In the genomic region with DNA sequence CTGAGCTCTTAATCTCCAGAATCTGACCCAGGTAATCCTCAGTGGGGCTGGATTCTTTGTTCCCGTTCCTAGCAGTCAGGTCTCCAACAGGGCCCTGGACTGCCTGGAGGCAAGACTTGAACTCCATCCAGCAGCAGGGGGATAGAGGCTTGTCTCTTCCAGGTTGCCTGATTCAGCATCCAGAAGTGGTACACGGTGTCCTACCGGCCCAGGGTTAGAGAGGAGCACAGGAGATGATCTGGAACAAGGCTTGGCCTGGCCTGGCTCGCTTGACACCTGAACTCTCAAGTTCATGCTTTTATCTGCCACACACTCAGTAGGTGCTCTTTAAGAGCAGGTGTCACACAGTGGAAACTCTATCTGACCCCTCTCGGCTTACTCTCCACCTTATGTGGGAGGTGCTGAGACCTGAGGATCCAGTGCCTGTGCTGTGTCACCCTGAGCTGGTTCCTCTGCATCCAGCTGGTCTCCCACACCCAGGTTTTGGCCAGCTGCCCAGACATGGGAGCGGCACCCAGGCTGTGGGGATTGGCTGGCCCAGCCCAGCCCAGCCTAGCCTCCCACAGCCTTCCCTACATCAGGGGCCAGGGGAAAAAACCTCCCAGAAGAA, we compare ENCODE assay signal across 9 cellular contexts. TPM values are rescaled to one million over a fixed set of nuclear protein-coding genes. Genes with fewer than 3 reads are reported as not detected.
DNase-seq lines count a peak whose midpoint lies in the region; ATAC-seq, FAIRE-seq and TF ChIP-seq lines count a peak whose summit lies in the region.
"Had no signal": no experiment of that assay in that cellular context is flagged by ENCODE, and none has a peak within 500 bp of the region (broad histone marks: within the 10 kb centered on the region; RNA-seq: fewer than 3 reads in every experiment).

TSS of gene CYP4F3 (plus strand) at position 604 of the 610 bp plus-strand sequence. CDS start 519 bp downstream, outside the sequence.

- WGBS in K562 (ENCODE audit: insufficient coverage, low coverage, missing lambda C conversion rate): 0% methylated on average over 6 of the region's 6 CpGs

- TF ChIP-seq POLR2A in K562 (conservative IDR thresholded peaks at IDR 0.05): no peak

- H3K4me3 ChIP-seq in K562: no peak within 1 kb of the TSS

- DNase-seq in LoVo (ENCODE audit: low spot score) (peak; percentile 93), K562 (ENCODE audit: extremely low read depth in 1 of 4, low spot score in 3 of 4) (peak; percentile 83 to 90 (median 87)), medulla oblongata (ENCODE audit: extremely low spot score) (peak; percentile 6), NOMO-1 treated with DMSO at 0.1 percent for 48 hours (lab: John Stamatoyannopoulos, UW; ENCODE audit: unreplicated experiment) (no peak)
- DNase-seq: Caco-2 had no signal

- no peak for TF ChIP-seq RAD21 in K562 (CRISPR knock-in tag; conservative IDR thresholded peaks at IDR 0.05 in 1 of 2, IDR thresholded peaks at IDR 0.05 in 1 of 2)

- peak; percentile 34; the same call in 1 of the 2 replicates for TF ChIP-seq EP300 in K562 (IDR thresholded peaks at IDR 0.05; ENCODE audit: low read length)

- H3K9me3 ChIP-seq in K562 (replicated peaks; ENCODE audit: control insufficient read depth, insufficient read depth, low read depth, low read length): no peaks in the 10 kb centered on the region
- H3K9me3 ChIP-seq: Caco-2 had no signal

- ATAC-seq in K562 (peak; percentile 100), GM18868 (IDR thresholded peaks at IDR 0.05; ENCODE audit: unreplicated experiment) (no peak), GM18873 (IDR thresholded peaks at IDR 0.05; ENCODE audit: low FRiP score, unreplicated experiment) (no peak), GM21381 (IDR thresholded peaks at IDR 0.05; ENCODE audit: unreplicated experiment) (no peak)

- in situ Hi-C loops in K562 (cut with MboI): no loop called here

- CTCF ChIA-PET in K562 (lab: Yijun Ruan, JAX; ENCODE audit: low intra/inter-chr PET ratio): no interaction called here

- peaks cover 0 to 6% of the 10 kb centered on the region in 2 experiments; a peak in 1 of 5 replicates for H3K27me3 ChIP-seq in K562 (ENCODE audit: control insufficient read depth in 2 of 2, insufficient read depth in 2 of 2, low read length in 2 of 2)

- no peaks in the 10 kb centered on the region for H3K79me2 ChIP-seq in K562 (ENCODE audit: control insufficient read depth, insufficient read depth, low read length)

- no peaks in the 10 kb centered on the region; the same call in 1 of the 2 replicates for H4K20me1 ChIP-seq in K562 (replicated peaks; ENCODE audit: control insufficient read depth, insufficient read depth, low read length)

- intact Hi-C loops in K562 (cut with micrococcal nuclease): no loop called here

- FAIRE-seq in K562 (lab: Jason Lieb, UNC): peak; percentile 95

- H3K9ac ChIP-seq in K562 (ENCODE audit: insufficient read depth in 1 of 2, low read depth in 2 of 2, low read length in 2 of 2): 0 out of 4 replicates have a peak within 1 kb of the TSS, but pooled peaks of 1 of the 2 experiments have one; percentile 36

- no TSS peak for BruUV-seq in K562 (replicated peaks; lab: Mats Ljungman, UMichigan)

- no peak within 1 kb of the TSS for H2AFZ ChIP-seq in K562 (ENCODE audit: low read depth, low read length)

- H3K27ac ChIP-seq in C4-2B (peak within 1 kb of the TSS; percentile 20; the same call in 1 of the 2 replicates), K562 (ENCODE audit: extremely low read depth, low read depth, low read length) (no peak within 1 kb of the TSS)

- peaks cover 6 to 20% of the 10 kb centered on the region in 2 experiments; a peak in 4 of 5 replicates for H3K4me1 ChIP-seq in K562 (replicated peaks in 1 of 2; ENCODE audit: control insufficient read depth in 2 of 2, insufficient read depth in 2 of 2, low read length in 2 of 2)
- H3K4me1 ChIP-seq: Caco-2 had no signal

- peaks cover 3% of the 10 kb centered on the region for H3K9me1 ChIP-seq in K562 (ENCODE audit: control insufficient read depth, insufficient read depth, low read length)

- H3K4me2 ChIP-seq in K562 (ENCODE audit: insufficient read depth, low read length): no peak within 1 kb of the TSS; the same call in 1 of the 2 replicates

- TF ChIP-seq CTCF in C4-2B (conservative IDR thresholded peaks at IDR 0.05): no peak
- no peak for TF ChIP-seq CTCF in K562 (IDR thresholded peaks at IDR 0.05 in 2 of 3, conservative IDR thresholded peaks at IDR 0.05 in 1 of 3; ENCODE audit: insufficient read depth in 2 of 3, low read depth in 1 of 3, low read length in 3 of 3)

- no peaks in the 10 kb centered on the region for H3K36me3 ChIP-seq in K562 (ENCODE audit: control insufficient read depth, insufficient read depth, low read length)

- POLR2A ChIA-PET in K562 (lab: Yijun Ruan, JAX): interaction anchor here (0.5 to 1.4 kb wide), 4 partner anchors 10 to 175 kb away, joined by 3 to 4 read pairs (median 4); partner anchors contain the start of gene OR10H1

TF ChIP-seq in K562, 482 proteins besides CTCF, POLR2A, EP300 and RAD21 (continues in another document):
- TF ChIP-seq, protein P1, sequence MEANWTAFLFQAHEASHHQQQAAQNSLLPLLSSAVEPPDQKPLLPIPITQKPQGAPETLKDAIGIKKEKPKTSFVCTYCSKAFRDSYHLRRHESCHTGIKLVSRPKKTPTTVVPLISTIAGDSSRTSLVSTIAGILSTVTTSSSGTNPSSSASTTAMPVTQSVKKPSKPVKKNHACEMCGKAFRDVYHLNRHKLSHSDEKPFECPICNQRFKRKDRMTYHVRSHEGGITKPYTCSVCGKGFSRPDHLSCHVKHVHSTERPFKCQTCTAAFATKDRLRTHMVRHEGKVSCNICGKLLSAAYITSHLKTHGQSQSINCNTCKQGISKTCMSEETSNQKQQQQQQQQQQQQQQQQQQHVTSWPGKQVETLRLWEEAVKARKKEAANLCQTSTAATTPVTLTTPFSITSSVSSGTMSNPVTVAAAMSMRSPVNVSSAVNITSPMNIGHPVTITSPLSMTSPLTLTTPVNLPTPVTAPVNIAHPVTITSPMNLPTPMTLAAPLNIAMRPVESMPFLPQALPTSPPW (CRISPR knock-in tag; IDR thresholded peaks at IDR 0.05): peak; percentile 45; the same call in 1 of the 2 replicates
- peak; percentile 57; the same call in 1 of the 2 replicates for TF ChIP-seq JUND (IDR thresholded peaks at IDR 0.05; ENCODE audit: borderline replicate concordance, low read depth, low read length)
- peak; percentile 14; the same call in 1 of the 3 replicates for TF ChIP-seq JUND (tag; IDR thresholded peaks at IDR 0.05; ENCODE audit: borderline replicate concordance, low read depth, low read length)
- peak; percentile 60 for TF ChIP-seq MAFF (IDR thresholded peaks at IDR 0.05; ENCODE audit: low read length)
- no peak for TF ChIP-seq TCF7 (IDR thresholded peaks at IDR 0.05; ENCODE audit: borderline replicate concordance)
- TF ChIP-seq C11orf30 (IDR thresholded peaks at IDR 0.05; ENCODE audit: low read depth): peak; percentile 85
- no peak for TF ChIP-seq SIN3A (IDR thresholded peaks at IDR 0.05; ENCODE audit: borderline replicate concordance in 2 of 2, control insufficient read depth in 1 of 2, low read depth in 2 of 2, low read length in 2 of 2)
- TF ChIP-seq, protein P2, sequence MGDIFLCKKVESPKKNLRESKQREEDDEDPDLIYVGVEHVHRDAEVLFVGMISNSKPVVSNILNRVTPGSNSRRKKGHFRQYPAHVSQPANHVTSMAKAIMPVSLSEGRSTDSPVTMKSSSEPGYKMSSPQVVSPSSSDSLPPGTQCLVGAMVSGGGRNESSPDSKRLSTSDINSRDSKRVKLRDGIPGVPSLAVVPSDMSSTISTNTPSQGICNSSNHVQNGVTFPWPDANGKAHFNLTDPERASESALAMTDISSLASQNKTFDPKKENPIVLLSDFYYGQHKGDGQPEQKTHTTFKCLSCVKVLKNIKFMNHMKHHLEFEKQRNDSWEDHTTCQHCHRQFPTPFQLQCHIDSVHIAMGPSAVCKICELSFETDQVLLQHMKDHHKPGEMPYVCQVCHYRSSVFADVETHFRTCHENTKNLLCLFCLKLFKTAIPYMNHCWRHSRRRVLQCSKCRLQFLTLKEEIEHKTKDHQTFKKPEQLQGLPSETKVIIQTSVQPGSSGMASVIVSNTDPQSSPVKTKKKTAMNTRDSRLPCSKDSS (IDR thresholded peaks at IDR 0.05; ENCODE audit: low read depth, partially characterized antibody): no peak
- TF ChIP-seq PURB (CRISPR knock-in tag; IDR thresholded peaks at IDR 0.05; ENCODE audit: low read depth): no peak
- no peak for TF ChIP-seq ZNF785 (CRISPR knock-in tag; IDR thresholded peaks at IDR 0.05)
- TF ChIP-seq CHCHD3 (CRISPR knock-in tag; IDR thresholded peaks at IDR 0.05): no peak
- TF ChIP-seq RCOR1 (IDR thresholded peaks at IDR 0.05; ENCODE audit: borderline replicate concordance in 1 of 2, low read depth in 2 of 2, low read length in 2 of 2): peak in 1 of 2 experiments; percentile 41; a peak in 1 of 4 replicates

RNA-seq across cellular contexts. Expression of gene CYP4F3, which starts in this region (rescaled TPM):
- total RNA-seq in K562 (2011; cell fraction: chromatin; rRNA removed; ENCODE audit: low replicate concordance): not detected in 2 replicates
- total RNA-seq in K562 (2011; cell fraction: nucleolus; rRNA removed): not detected in 2 replicates
- total RNA-seq in K562 (2011; cell fraction: nucleoplasm; rRNA removed): not detected in 2 replicates
- total RNA-seq in K562 (2014; rRNA removed) (not detected in 2 replicates), K562 (2014; rRNA removed; fragmentation: Illumina TruSeq; extraction: Trizol) (not detected in 2 replicates), K562 (2015; rRNA removed; fragmentation: Illumina TruSeq; extraction: Trizol) (0.15 and 0.40 TPM in 2 replicates), K562 (2021) (0.16 TPM in 1 of 2 replicates, not detected in the other)
- polyA plus RNA-seq in K562 (2011; rRNA removed) (0.19 TPM in 1 of 2 replicates, not detected in the other), K562 (2014; fragmentation: Illumina TruSeq; extraction: Trizol) (not detected in 2 replicates), K562 (2014; fragmentation: Nextera tagmentation; extraction: Ambion mirVana) (under 1 TPM in 1 of 2 experiments, not detected in 1; 0.01 TPM), K562 (2014; rRNA removed) (not detected in 2 replicates)
- polyA plus RNA-seq in K562 (2011; cell fraction: cytosol; rRNA removed): 0.03 TPM in 1 of 2 replicates, not detected in the other
- polyA plus RNA-seq in K562 (2011; cell fraction: nucleus; rRNA removed): 0.06 and 0.07 TPM in 2 replicates
- 0.04 and 0.10 TPM in 2 replicates for polyA plus RNA-seq in K562 (2012)
- polyA minus RNA-seq in K562 (2011; rRNA and poly(A)+ RNA removed): not detected in 2 replicates
- polyA minus RNA-seq in K562 (2011; cell fraction: cytosol; rRNA and poly(A)+ RNA removed): not detected in 2 replicates
- 0.13 TPM in 1 of 2 replicates, not detected in the other for polyA minus RNA-seq in K562 (2011; cell fraction: nucleus; rRNA and poly(A)+ RNA removed)

Comparison
In these comparisons a context has a peak if more than half of its experiments do, and no peak if none do; other contexts are left out.
1. Peak in DNase-seq and ATAC-seq in K562; RNA of the gene not detected or under 1 TPM.